In genomic region chr16:82638095-82638798, GRCh38 we compare ENCODE assay signal across 15 cellular contexts. TPM values are rescaled to one million over a fixed set of nuclear protein-coding genes. Genes with fewer than 3 reads are reported as not detected.
A peak's percentile ranks its signal among the peaks of the same experiment; 100 is the strongest.
DNase-seq lines count a peak whose midpoint lies in the region; ATAC-seq and TF ChIP-seq lines count a peak whose summit lies in the region.
"Had no signal": no experiment of that assay in that cellular context is flagged by ENCODE, and none has a peak within 500 bp of the region (broad histone marks: within the 10 kb centered on the region; RNA-seq: fewer than 3 reads in every experiment).

No MANE protein-coding gene starts in this region.

- H3K4me3 ChIP-seq in fibroblast of villous mesenchyme (ENCODE audit: low read depth, low read length) (no peak overlapping the region), sigmoid colon (no peak overlapping the region)
- H3K4me3 ChIP-seq: hepatocyte, suprapubic skin had no signal

- no peaks in the 10 kb centered on the region for H3K36me3 Mint-ChIP-seq in mesothelial cell of epicardium

- no peak for TF ChIP-seq POLR2A in sigmoid colon (IDR thresholded peaks at IDR 0.05)

- intact Hi-C loops in sigmoid colon (cut with DNase I) = no loop called here

- DNase-seq in HCEC 1CT (peak; percentile 95), T1000 (lab: John Stamatoyannopoulos, UW) (peak; percentile 15), fibroblast of villous mesenchyme (ENCODE audit: low read depth) (peak; percentile 85), sigmoid colon (peak; percentile 3), mesothelial cell of epicardium (ENCODE audit: low spot score in 2 of 2, unreplicated experiment in 2 of 2) (no peak)
- DNase-seq: activated naive CD4-positive, alpha-beta T cell treated with anti-CD3 and anti-CD28 coated beads, Interleukin-2, amount 50 U/mL, for 16 hours; Calu3; Kasumi-1 had no signal

- no peak for TF ChIP-seq EP300 in sigmoid colon (IDR thresholded peaks at IDR 0.05)

- no peak overlapping the region for H3K27ac ChIP-seq in sigmoid colon
- H3K27ac ChIP-seq: hepatocyte, suprapubic skin had no signal

- H3K27me3 Mint-ChIP-seq in mesothelial cell of epicardium (ENCODE audit: low read depth) = no peaks in the 10 kb centered on the region

- H3K36me3 ChIP-seq in sigmoid colon = no peaks in the 10 kb centered on the region
- H3K36me3 ChIP-seq: suprapubic skin had no signal

- no peaks in the 10 kb centered on the region for H3K9me3 Mint-ChIP-seq in mesothelial cell of epicardium
- H3K9me3 Mint-ChIP-seq: dendritic cell treated with granulocyte-macrophage colony-stimulating factor and Interleukin-4, amounts not matched to agents 40 ng/mL and 50 ng/mL, for 4 days had no signal

- H3K27me3 ChIP-seq in sigmoid colon = no peaks in the 10 kb centered on the region
- H3K27me3 ChIP-seq: hepatocyte, suprapubic skin had no signal

- ATAC-seq in GM21717 (IDR thresholded peaks at IDR 0.05; ENCODE audit: unreplicated experiment) = no peak
- no peak for ATAC-seq in GM19035 (IDR thresholded peaks at IDR 0.05; ENCODE audit: unreplicated experiment)
- no peak for ATAC-seq in GM18498 (IDR thresholded peaks at IDR 0.05; ENCODE audit: unreplicated experiment)
- ATAC-seq: Panc1 had no signal

- peaks cover 0 to 13% (median 8%) of the 10 kb centered on the region in 4 donors for H3K4me1 ChIP-seq in sigmoid colon

- no peak overlapping the region for H3K4me3 Mint-ChIP-seq in mesothelial cell of epicardium
- H3K4me3 Mint-ChIP-seq: dendritic cell treated with granulocyte-macrophage colony-stimulating factor and Interleukin-4, amounts not matched to agents 40 ng/mL and 50 ng/mL, for 4 days had no signal

- no peak for TF ChIP-seq CTCF in fibroblast of villous mesenchyme (IDR thresholded peaks at IDR 0.05; ENCODE audit: insufficient read depth, low read depth, low read length)
- TF ChIP-seq CTCF in sigmoid colon (IDR thresholded peaks at IDR 0.05) = no peak
- no peak for TF ChIP-seq CTCF in mesothelial cell of epicardium (IDR thresholded peaks at IDR 0.05; ENCODE audit: unreplicated experiment)

- H3K9me3 ChIP-seq in sigmoid colon = no peaks in the 10 kb centered on the region
- H3K9me3 ChIP-seq: suprapubic skin had no signal

- no peak overlapping the region for H3K27ac Mint-ChIP-seq in mesothelial cell of epicardium
- H3K27ac Mint-ChIP-seq: dendritic cell treated with granulocyte-macrophage colony-stimulating factor and Interleukin-4, amounts not matched to agents 40 ng/mL and 50 ng/mL, for 4 days had no signal

- peaks cover 8% of the 10 kb centered on the region for H3K4me1 Mint-ChIP-seq in mesothelial cell of epicardium

- 67 to 88% methylated on average over 4 of the region's 4 CpGs for WGBS in sigmoid colon, 2 donors

RNA-seq across cellular contexts. Expression of gene CDH13, which starts 11.5 kb away (rescaled TPM):
- total RNA-seq in fibroblast of villous mesenchyme (47.5 and 72.2 TPM in 2 replicates), sigmoid colon (10 to 100 TPM; 11.8 to 17.6 (median 14.9) TPM), mesothelial cell of epicardium (0.54 to 1.0 TPM (median 0.80 TPM) in 3 replicates)
- 1 to 10 TPM in 1 of 3 donors, under 1 TPM in 2; 0.60 to 2.3 (median 0.92) TPM for polyA plus RNA-seq in sigmoid colon
- total RNA-seq: Calu3 had no signal

Comparison
In these comparisons a context has a peak if more than half of its experiments do, and no peak if none do; other contexts are left out.
1. DNase-seq: peak in HCEC 1CT (single experiment), T1000 (single experiment), fibroblast of villous mesenchyme (single experiment) and sigmoid colon (single experiment); none in mesothelial cell of epicardium (0 of 2).